In genomic region chr11:119832536-119832935, GRCh38 we compare ENCODE assay signal across 10 cellular contexts.
DNase-seq lines count a peak whose midpoint lies in the region; ATAC-seq and TF ChIP-seq lines count a peak whose summit lies in the region.
"Had no signal": no experiment of that assay in that cellular context is flagged by ENCODE, and none has a peak within 500 bp of the region (broad histone marks: within the 10 kb centered on the region; RNA-seq: fewer than 3 reads in every experiment).

No MANE protein-coding gene starts in this region.

- H3K79me2 ChIP-seq in hepatocyte = no peaks in the 10 kb centered on the region
- no peaks in the 10 kb centered on the region for H3K79me2 ChIP-seq in smooth muscle cell (ENCODE audit: low read depth)

- no peaks in the 10 kb centered on the region for H3K9me2 ChIP-seq in hepatocyte (replicated peaks; ENCODE audit: insufficient read depth)

- no peaks in the 10 kb centered on the region for H3F3A ChIP-seq in smooth muscle cell (ENCODE audit: low read depth)

- H3K9me3 ChIP-seq in Peyer's patch = no peaks in the 10 kb centered on the region
- no peaks in the 10 kb centered on the region for H3K9me3 ChIP-seq in hepatocyte (ENCODE audit: low read depth)
- no peaks in the 10 kb centered on the region for H3K9me3 ChIP-seq in smooth muscle cell (replicated peaks; ENCODE audit: low read depth)
- H3K9me3 ChIP-seq: HAP-1 had no signal

- H3K36me3 ChIP-seq in Peyer's patch (no peaks in the 10 kb centered on the region), hepatocyte (replicated peaks; ENCODE audit: insufficient read depth, low read depth) (no peaks in the 10 kb centered on the region), smooth muscle cell (ENCODE audit: low read depth) (no peaks in the 10 kb centered on the region)
- H3K36me3 ChIP-seq: HAP-1 had no signal

- whole genome bisulfite sequencing in hepatocyte (ENCODE audit: low lambda C conversion rate, missing lambda C conversion rate) = 39% methylated on average over 5 of the region's 5 CpGs
- 62% methylated on average over 5 of the region's 5 CpGs for WGBS in smooth muscle cell (ENCODE audit: low lambda C conversion rate)

- TF ChIP-seq CTCF in HFF-Myc (IDR thresholded peaks at IDR 0.05; ENCODE audit: low read depth, low read length, missing control alignments) (no peak), Peyer's patch (IDR thresholded peaks at IDR 0.05) (no peak), hepatocyte (IDR thresholded peaks at IDR 0.05; ENCODE audit: poor library complexity) (no peak), smooth muscle cell (IDR thresholded peaks at IDR 0.05; ENCODE audit: borderline replicate concordance, insufficient read depth, poor library complexity, severe bottlenecking) (no peak)

- TF ChIP-seq POLR2A in Peyer's patch (IDR thresholded peaks at IDR 0.05) (peak; percentile 27 to 30), erythroblast (IDR thresholded peaks at IDR 0.05; ENCODE audit: low read length) (no peak)

- H4K20me1 ChIP-seq in hepatocyte (ENCODE audit: insufficient read depth, poor library complexity, severe bottlenecking) = no peaks in the 10 kb centered on the region
- no peaks in the 10 kb centered on the region for H4K20me1 ChIP-seq in smooth muscle cell (ENCODE audit: low read depth)

- peak overlapping the region in 3 of 4 donors; percentile 64 to 84 (median 78) for H3K27ac ChIP-seq in Peyer's patch
- H3K27ac ChIP-seq in hepatocyte = no peak overlapping the region
- no peak overlapping the region for H3K27ac ChIP-seq in smooth muscle cell (ENCODE audit: low read depth)

- H2AFZ ChIP-seq in hepatocyte = peak overlapping the region; percentile 54
- H2AFZ ChIP-seq in smooth muscle cell (ENCODE audit: low read depth) = peak overlapping the region; percentile 55

- H3K4me2 ChIP-seq in hepatocyte (no peak overlapping the region), smooth muscle cell (no peak overlapping the region)

- peaks cover 0 to 12% (median 2%) of the 10 kb centered on the region in 4 donors for H3K4me1 ChIP-seq in Peyer's patch
- H3K4me1 ChIP-seq in hepatocyte (ENCODE audit: insufficient read depth) = no peaks in the 10 kb centered on the region
- peaks cover 15% of the 10 kb centered on the region for H3K4me1 ChIP-seq in smooth muscle cell (ENCODE audit: low read depth)
- H3K4me1 ChIP-seq: HAP-1 had no signal

- ATAC-seq in GM21737 (IDR thresholded peaks at IDR 0.05; ENCODE audit: unreplicated experiment) = no peak

- DNase-seq in HFF-Myc (ENCODE audit: extremely low read depth, low read depth) = peak; percentile 81
- DNase-seq in Peyer's patch = peak in 2 of 3 donors; percentile 84 to 86
- DNase-seq in hepatocyte (ENCODE audit: low spot score) = peak; percentile 77
- no peak for DNase-seq in smooth muscle cell (lab: John Stamatoyannopoulos, UW; ENCODE audit: unreplicated experiment)
- DNase-seq in erythroblast (lab: John Stamatoyannopoulos, UW) = no peak
- DNase-seq in activated CD8-positive, alpha-beta memory T cell treated with anti-CD3 and anti-CD28 coated beads for 24 hours = no peak
- DNase-seq: RPMI8226; stimulated activated CD4-positive, alpha-beta T cell treated with anti-CD3 and anti-CD28 coated beads, Interleukin-2, amount 100 ng/mL, for 48 hours had no signal

- H3K27me3 ChIP-seq in Peyer's patch = no peaks in the 10 kb centered on the region
- H3K27me3 ChIP-seq in hepatocyte = no peaks in the 10 kb centered on the region
- H3K27me3 ChIP-seq in smooth muscle cell (ENCODE audit: low read depth) = no peaks in the 10 kb centered on the region

- no peak overlapping the region for H3K4me3 ChIP-seq in HFF-Myc (replicated peaks; ENCODE audit: low read depth, low read length)
- peak overlapping the region in 2 of 4 donors; percentile 33 to 37 for H3K4me3 ChIP-seq in Peyer's patch
- no peak overlapping the region for H3K4me3 ChIP-seq in hepatocyte
- no peak overlapping the region for H3K4me3 ChIP-seq in smooth muscle cell
- H3K4me3 ChIP-seq: HAP-1 had no signal

- H3K9ac ChIP-seq in smooth muscle cell (ENCODE audit: low read depth) = no peak overlapping the region

Comparison
In these comparisons a context has a peak if more than half of its experiments do, and no peak if none do; other contexts are left out.
1. DNase-seq: peak in HFF-Myc (single experiment), Peyer's patch (2 of 3) and hepatocyte (single experiment); none in smooth muscle cell (single experiment), erythroblast (0 of 2) and activated CD8-positive, alpha-beta memory T cell treated with anti-CD3 and anti-CD28 coated beads for 24 hours (single experiment).
2. H3K27ac ChIP-seq: peak in Peyer's patch (3 of 4); none in hepatocyte (single experiment) and smooth muscle cell (single experiment).